In the genomic region with DNA sequence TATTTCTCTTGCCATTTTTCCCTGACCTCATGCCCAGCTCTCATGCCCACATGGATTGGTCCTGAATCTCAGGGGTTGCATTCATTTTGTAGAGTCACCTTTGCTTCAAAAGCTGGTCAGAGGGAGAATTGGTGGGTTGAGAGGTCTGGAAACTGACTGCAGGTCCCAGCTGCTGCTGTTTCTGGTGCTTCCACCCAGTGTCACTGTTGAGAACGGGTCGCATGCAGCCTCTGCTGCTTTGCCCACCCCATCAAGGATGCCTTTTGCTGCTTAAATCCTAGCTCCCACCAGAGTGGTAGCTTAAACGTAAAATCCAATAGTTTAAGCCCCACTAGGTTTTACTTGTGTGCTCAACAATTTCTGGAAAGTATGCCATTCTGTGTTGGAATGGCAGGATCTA, we compare ENCODE assay signal across 14 cellular contexts.
DNase-seq lines count a peak whose midpoint lies in the region; ATAC-seq and TF ChIP-seq lines count a peak whose summit lies in the region.
"Had no signal": no experiment of that assay in that cellular context is flagged by ENCODE, and none has a peak within 500 bp of the region (broad histone marks: within the 10 kb centered on the region; RNA-seq: fewer than 3 reads in every experiment).

No MANE protein-coding gene starts in this region.

- H2AK5ac ChIP-seq in H9 (ENCODE audit: insufficient read length, low read length): no peak overlapping the region
- H2AK5ac ChIP-seq in mesendoderm (ENCODE audit: low read length): no peak overlapping the region

- H3K4me2 ChIP-seq in H9 (ENCODE audit: insufficient read depth, insufficient read length, low read length) (no peak overlapping the region), mesendoderm (ENCODE audit: low read length) (no peak overlapping the region)

- no peaks in the 10 kb centered on the region for H3K4me1 ChIP-seq in H9 (ENCODE audit: insufficient read depth, low read length)
- peaks cover 12% of the 10 kb centered on the region in 2 donors for H3K4me1 ChIP-seq in adrenal gland (replicated peaks in 1 of 2)
- H3K4me1 ChIP-seq in mesendoderm (ENCODE audit: control insufficient read depth, low read depth, low read length): no peaks in the 10 kb centered on the region
- H3K4me1 ChIP-seq: BE2C had no signal

- no peaks in the 10 kb centered on the region for H3K36me3 ChIP-seq in adrenal gland (replicated peaks in 1 of 2)
- no peaks in the 10 kb centered on the region for H3K36me3 ChIP-seq in mesendoderm (ENCODE audit: control insufficient read depth, insufficient read depth, low read length)
- H3K36me3 ChIP-seq: BE2C had no signal

- no peak overlapping the region for H3K4me3 ChIP-seq in adrenal gland
- no peak overlapping the region for H3K4me3 ChIP-seq in mesendoderm (ENCODE audit: low read length)
- H3K4me3 ChIP-seq: K562 had no signal

- H2AFZ ChIP-seq in H9 (ENCODE audit: low read length): no peak overlapping the region

- peaks cover 2% of the 10 kb centered on the region; the same call in 1 of the 2 replicates for H3K27me3 Mint-ChIP-seq in H9 (ENCODE audit: low read depth)
- no peaks in the 10 kb centered on the region for H3K27me3 Mint-ChIP-seq in HFFc6 (ENCODE audit: insufficient read depth)
- H3K27me3 Mint-ChIP-seq in stimulated activated naive CD8-positive, alpha-beta T cell treated with anti-CD3 and anti-CD28 coated beads, Interleukin-15, amount 100 ng/mL, for 72 hours: no peaks in the 10 kb centered on the region

- H3K27ac ChIP-seq in H9 (ENCODE audit: insufficient read length, low read depth, low read length) (no peak overlapping the region), adrenal gland (peak overlapping the region; percentile 60 to 90 (median 86)), mesendoderm (ENCODE audit: low read depth, low read length) (no peak overlapping the region)
- H3K27ac ChIP-seq: C4-2B, HL-60 had no signal

- no peaks in the 10 kb centered on the region for H3K79me2 ChIP-seq in H9 (ENCODE audit: insufficient read depth, low read length)
- no peaks in the 10 kb centered on the region for H3K79me2 ChIP-seq in mesendoderm (ENCODE audit: control insufficient read depth, insufficient read depth, low read length)

- no peak overlapping the region for H2BK5ac ChIP-seq in H9 (ENCODE audit: insufficient read length, low read length)
- H2BK5ac ChIP-seq in mesendoderm (ENCODE audit: low read length): no peak overlapping the region

- H3K27ac Mint-ChIP-seq in H9 (no peak overlapping the region), HFFc6 (no peak overlapping the region)
- no peak overlapping the region for H3K27ac Mint-ChIP-seq in stimulated activated naive CD8-positive, alpha-beta T cell treated with anti-CD3 and anti-CD28 coated beads, Interleukin-15, amount 100 ng/mL, for 72 hours
- H3K27ac Mint-ChIP-seq: CD4-positive, alpha-beta memory T cell had no signal

- H4K8ac ChIP-seq in H9 (replicated peaks; ENCODE audit: insufficient read length, low read depth, low read length) (no peak overlapping the region), mesendoderm (ENCODE audit: low read depth, low read length) (no peak overlapping the region)

- H3K9ac ChIP-seq in H9 (ENCODE audit: extremely low read depth, insufficient read length, low read length) (no peak overlapping the region), mesendoderm (ENCODE audit: low read length) (no peak overlapping the region)

- H3K36me3 Mint-ChIP-seq in H9 (ENCODE audit: insufficient read depth in 1 of 3, low read depth in 3 of 3): no peaks in the 10 kb centered on the region
- H3K36me3 Mint-ChIP-seq in HFFc6 (ENCODE audit: low read depth): no peaks in the 10 kb centered on the region
- H3K36me3 Mint-ChIP-seq: CD4-positive, alpha-beta memory T cell had no signal

- H4K20me1 ChIP-seq in H9 (ENCODE audit: control insufficient read depth, insufficient read depth, insufficient read length): no peaks in the 10 kb centered on the region

- H3K23ac ChIP-seq in H9 (ENCODE audit: insufficient read length, low read depth, low read length) (no peak overlapping the region), mesendoderm (ENCODE audit: low read length) (no peak overlapping the region)

- ATAC-seq in stimulated activated naive CD8-positive, alpha-beta T cell treated with anti-CD3 and anti-CD28 coated beads, Interleukin-15, amount 100 ng/mL, for 72 hours: no peak
- ATAC-seq: K562 had no signal

- H3K4me3 Mint-ChIP-seq in H9: no peak overlapping the region
- no peak overlapping the region for H3K4me3 Mint-ChIP-seq in HFFc6
- no peak overlapping the region for H3K4me3 Mint-ChIP-seq in stimulated activated naive CD8-positive, alpha-beta T cell treated with anti-CD3 and anti-CD28 coated beads, Interleukin-15, amount 100 ng/mL, for 72 hours
- H3K4me3 Mint-ChIP-seq: CD4-positive, alpha-beta memory T cell had no signal

- H3K18ac ChIP-seq in H9 (ENCODE audit: insufficient read length, low read depth, low read length): no peak overlapping the region
- H3K18ac ChIP-seq in mesendoderm (ENCODE audit: low read length): no peak overlapping the region

- no peaks in the 10 kb centered on the region for H3K23me2 ChIP-seq in H9 (ENCODE audit: insufficient read length, low read depth, low read length, poor library complexity, severe bottlenecking)

- H3T11ph ChIP-seq in H9 (ENCODE audit: low read length): no peak overlapping the region

- H3K79me1 ChIP-seq in H9 (ENCODE audit: insufficient read depth, low read depth, low read length, poor library complexity, severe bottlenecking) (no peaks in the 10 kb centered on the region), mesendoderm (ENCODE audit: low read length) (no peaks in the 10 kb centered on the region)

- peak; percentile 34 for DNase-seq in H9
- DNase-seq in adrenal gland: no peak
- DNase-seq in mesendoderm: peak; percentile 5
- no peak for DNase-seq in HFFc6
- no peak for DNase-seq in NCI-H2196 treated with DMSO at 0.1 percent for 48 hours (lab: John Stamatoyannopoulos, UW; ENCODE audit: unreplicated experiment)
- no peak for DNase-seq in stimulated activated naive CD8-positive, alpha-beta T cell treated with anti-CD3 and anti-CD28 coated beads, Interleukin-15, amount 100 ng/mL, for 72 hours
- DNase-seq: BE2C; CD4-positive, alpha-beta memory T cell; GF-D8; Karpas-422 had no signal

- H3K4me1 Mint-ChIP-seq in H9: no peaks in the 10 kb centered on the region
- H3K4me1 Mint-ChIP-seq in HFFc6 (ENCODE audit: low read depth): no peaks in the 10 kb centered on the region
- H3K4me1 Mint-ChIP-seq in stimulated activated naive CD8-positive, alpha-beta T cell treated with anti-CD3 and anti-CD28 coated beads, Interleukin-15, amount 100 ng/mL, for 72 hours: no peaks in the 10 kb centered on the region
- H3K4me1 Mint-ChIP-seq: CD4-positive, alpha-beta memory T cell had no signal

- H2BK15ac ChIP-seq in H9 (ENCODE audit: low read depth, low read length): no peak overlapping the region
- H2BK15ac ChIP-seq in mesendoderm (replicated peaks; ENCODE audit: low read depth): no peak overlapping the region

- H3K56ac ChIP-seq in H9 (ENCODE audit: insufficient read length, low read depth, low read length) (no peak overlapping the region), mesendoderm (ENCODE audit: low read length) (no peak overlapping the region)

- intact Hi-C loops in adrenal gland (cut with DNase I): no loop called here

- H2BK20ac ChIP-seq in H9 (ENCODE audit: low read depth, low read length, poor library complexity, severe bottlenecking): no peak overlapping the region

- no peak overlapping the region for H3K14ac ChIP-seq in H9 (ENCODE audit: insufficient read depth, low read length)

- TF ChIP-seq CTCF in GM12872 (IDR thresholded peaks at IDR 0.05; ENCODE audit: insufficient read depth, low read depth, low read length): 0 out of 3 replicates have a peak, but pooled peaks have one; percentile 10
- TF ChIP-seq CTCF in H9 (conservative IDR thresholded peaks at IDR 0.05): peak; percentile 43
- no peak for TF ChIP-seq CTCF in adrenal gland (IDR thresholded peaks at IDR 0.05)
- no peak for TF ChIP-seq CTCF in HFFc6 (IDR thresholded peaks at IDR 0.05)

- H3K9me3 ChIP-seq in H9 (ENCODE audit: control insufficient read depth, low read depth, low read length) (no peaks in the 10 kb centered on the region), adrenal gland (replicated peaks in 1 of 3) (no peaks in the 10 kb centered on the region)
- H3K9me3 ChIP-seq: BE2C had no signal

- H3K9me3 Mint-ChIP-seq in H9 (no peaks in the 10 kb centered on the region), HFFc6 (peaks cover 8% of the 10 kb centered on the region)
- H3K9me3 Mint-ChIP-seq in stimulated activated naive CD8-positive, alpha-beta T cell treated with anti-CD3 and anti-CD28 coated beads, Interleukin-15, amount 100 ng/mL, for 72 hours: no peaks in the 10 kb centered on the region
- H3K9me3 Mint-ChIP-seq: CD4-positive, alpha-beta memory T cell had no signal

- TF ChIP-seq POLR2A in adrenal gland (IDR thresholded peaks at IDR 0.05): no peak

- no peak overlapping the region for H4K91ac ChIP-seq in H9 (ENCODE audit: insufficient read length, low read depth, low read length)

- H3K4ac ChIP-seq in H9 (ENCODE audit: low read depth, low read length) (no peak overlapping the region), mesendoderm (ENCODE audit: low read depth, low read length) (no peak overlapping the region)

- WGBS in H9 (ENCODE audit: extremely low coverage, insufficient read length, low lambda C conversion rate): no CpG with 5 or more reads among the region's 3 CpGs
- 85 to 100% (median 93%) methylated on average over 3 of the region's 3 CpGs for WGBS in adrenal gland, 4 donors
- no CpG with 5 or more reads among the region's 3 CpGs for WGBS in mesendoderm (ENCODE audit: extremely low coverage, insufficient coverage, low lambda C conversion rate)

- H2BK120ac ChIP-seq in H9 (ENCODE audit: low read depth, low read length, poor library complexity, severe bottlenecking) (no peak overlapping the region), mesendoderm (ENCODE audit: low read depth, low read length) (no peak overlapping the region)

- H3K27me3 ChIP-seq in H9 (ENCODE audit: insufficient read depth, low read length): no peaks in the 10 kb centered on the region
- H3K27me3 ChIP-seq in adrenal gland: no peaks in the 10 kb centered on the region
- H3K27me3 ChIP-seq in mesendoderm (ENCODE audit: insufficient read depth, low read length, poor library complexity): no peaks in the 10 kb centered on the region
- H3K27me3 ChIP-seq: BE2C had no signal

- H4K5ac ChIP-seq in H9 (ENCODE audit: insufficient read length, low read depth, low read length) (no peak overlapping the region), mesendoderm (ENCODE audit: low read length) (no peak overlapping the region)

- no peak overlapping the region for H2BK12ac ChIP-seq in H9 (ENCODE audit: insufficient read length, low read depth, low read length)

Comparison
In these comparisons a context has a peak if more than half of its experiments do, and no peak if none do; other contexts are left out.
1. CTCF ChIP-seq: peak in GM12872 (single experiment) and H9 (single experiment); none in adrenal gland (0 of 6) and HFFc6 (single experiment).
2. DNase-seq: peak in H9 (single experiment) and mesendoderm (single experiment); none in adrenal gland (0 of 7), HFFc6 (single experiment), NCI-H2196 treated with DMSO at 0.1 percent for 48 hours (single experiment) and stimulated activated naive CD8-positive, alpha-beta T cell treated with anti-CD3 and anti-CD28 coated beads, Interleukin-15, amount 100 ng/mL, for 72 hours (0 of 2).
3. H3K27ac ChIP-seq: peak in adrenal gland (5 of 5); none in H9 (single experiment) and mesendoderm (single experiment).